Comparison of ENCODE assay signal across 22 cellular contexts in the genomic region with DNA sequence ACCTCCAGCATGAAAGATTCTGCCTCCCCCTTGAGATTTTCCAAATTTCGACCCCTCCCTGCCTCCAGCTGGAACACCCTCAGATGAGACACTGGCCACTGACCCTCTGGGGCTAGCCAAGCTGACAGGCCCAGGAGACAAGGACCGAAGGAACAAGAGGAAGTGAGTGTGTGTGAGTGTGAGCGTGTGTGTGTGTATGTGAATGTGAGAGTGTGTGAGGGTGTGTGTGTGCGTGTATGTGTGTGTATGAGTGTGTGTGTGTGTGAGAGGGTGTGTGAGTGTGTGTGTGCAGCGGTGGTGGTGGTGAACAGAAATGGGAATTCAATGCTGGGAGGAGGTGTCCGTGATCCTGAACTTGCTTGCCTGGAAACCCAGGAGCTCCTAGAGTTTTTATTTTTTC. TPM values are rescaled to one million over a fixed set of nuclear protein-coding genes. Genes with fewer than 3 reads are reported as not detected.
DNase-seq lines count a peak whose midpoint lies in the region; ATAC-seq, FAIRE-seq and TF ChIP-seq lines count a peak whose summit lies in the region.
"Had no signal": no experiment of that assay in that cellular context is flagged by ENCODE, and none has a peak within 500 bp of the region (broad histone marks: within the 10 kb centered on the region; RNA-seq: fewer than 3 reads in every experiment).

No MANE protein-coding gene starts in this region.

- H3K27ac ChIP-seq in BLaER1 (no peak overlapping the region), HEK293 (ENCODE audit: extremely low read depth, low read depth, low read length) (no peak overlapping the region), substantia nigra (ENCODE audit: low read depth, low read length, poor library complexity, severe bottlenecking) (no peak overlapping the region), pancreas (no peak overlapping the region)
- H3K27ac ChIP-seq: GM23248, Peyer's patch had no signal

- 72 to 87% methylated on average over 6 of the region's 6 CpGs for WGBS in pancreas, 2 donors

- no peaks in the 10 kb centered on the region for H4K20me1 ChIP-seq in BLaER1

- H3K4me3 ChIP-seq in BLaER1, result no peak overlapping the region
- H3K4me3 ChIP-seq in HEK293 (ENCODE audit: low read depth, low read length), result no peak overlapping the region
- no peak overlapping the region for H3K4me3 ChIP-seq in pancreas
- H3K4me3 ChIP-seq: GM23248, Peyer's patch had no signal

- DNase-seq in activated T-helper 2 cell treated with anti-CD3 and anti-CD28 coated beads, Interferon-gamma antibody, Interleukin-2, Interleukin-4, amounts not matched to agents 10 μg/mL and 5 μg/mL and 100 μg/mL, durations not matched to agents 14 hours and 24 hours and 36 hours (ENCODE audit: low spot score), result no peak
- no peak for DNase-seq in substantia nigra (lab: John Stamatoyannopoulos, UW)
- no peak for DNase-seq in OCI-M1 (lab: John Stamatoyannopoulos, UW)
- no peak for DNase-seq in head of caudate nucleus
- DNase-seq in pancreas, result no peak
- DNase-seq: ACHN; AML-193; Calu3; CD4-positive, CD25-positive, alpha-beta regulatory T cell; DMS79; GM23248; Kasumi-1; MM.1S; NCI-H1105 treated with DMSO at 0.1 percent for 48 hours; NCI-H187; NCI-H226; NCI-H524 treated with DMSO at 0.1 percent for 48 hours; Peyer's patch had no signal

- H3K9me3 Mint-ChIP-seq in activated T-helper 2 cell treated with anti-CD3 and anti-CD28 coated beads, Interferon-gamma antibody, Interleukin-2, Interleukin-4, amounts not matched to agents 10 μg/mL and 5 μg/mL and 100 μg/mL, durations not matched to agents 14 hours and 24 hours and 36 hours, result no peaks in the 10 kb centered on the region
- H3K9me3 Mint-ChIP-seq in nephron, result peaks cover 4% of the 10 kb centered on the region
- H3K9me3 Mint-ChIP-seq: CD4-positive, CD25-positive, alpha-beta regulatory T cell had no signal

- H3K36me3 ChIP-seq in BLaER1 (peaks cover 14% of the 10 kb centered on the region), HEK293 (ENCODE audit: control insufficient read depth in 2 of 2, insufficient read depth in 1 of 2, low read length in 2 of 2) (peaks cover 0 to 5% of the 10 kb centered on the region in 2 experiments; a peak in 2 of 3 replicates), pancreas (no peaks in the 10 kb centered on the region)
- H3K36me3 ChIP-seq: Peyer's patch had no signal

- peaks cover 2% of the 10 kb centered on the region for H3K27me3 Mint-ChIP-seq in activated T-helper 2 cell treated with anti-CD3 and anti-CD28 coated beads, Interferon-gamma antibody, Interleukin-2, Interleukin-4, amounts not matched to agents 10 μg/mL and 5 μg/mL and 100 μg/mL, durations not matched to agents 14 hours and 24 hours and 36 hours (ENCODE audit: low read depth)
- peaks cover 6% of the 10 kb centered on the region for H3K27me3 Mint-ChIP-seq in nephron (ENCODE audit: low read depth)

- H3K9me3 ChIP-seq in BLaER1, result no peaks in the 10 kb centered on the region
- no peaks in the 10 kb centered on the region for H3K9me3 ChIP-seq in HEK293 (ENCODE audit: control insufficient read depth, insufficient read depth, low read depth, low read length)
- no peaks in the 10 kb centered on the region for H3K9me3 ChIP-seq in pancreas
- H3K9me3 ChIP-seq: Peyer's patch had no signal

- no peak for FAIRE-seq in pancreas (lab: Jason Lieb, UNC)

- ATAC-seq in pancreas, result no peak
- ATAC-seq: Right ventricle myocardium inferior had no signal

- H3K4me1 ChIP-seq in BLaER1 (peaks cover 58% of the 10 kb centered on the region), HEK293 (ENCODE audit: control insufficient read depth, insufficient read depth, low read length) (no peaks in the 10 kb centered on the region), pancreas (no peaks in the 10 kb centered on the region)

- CTCF ChIA-PET in HEK293 (lab: Yijun Ruan, JAX), result interaction anchor here (0.7 to 1.7 kb wide), 4 partner anchors 11 to 148 kb away, joined by 3 to 7 read pairs (median 3); a partner anchor contains a TSS

- peak overlapping the region; percentile 89 for H3K4me2 ChIP-seq in BLaER1

- intact Hi-C loops in activated T-helper 2 cell treated with anti-CD3 and anti-CD28 coated beads, Interferon-gamma antibody, Interleukin-2, Interleukin-4, amounts not matched to agents 10 μg/mL and 5 μg/mL and 100 μg/mL, durations not matched to agents 14 hours and 24 hours and 36 hours (cut with micrococcal nuclease), result loop anchor here (10.0 kb wide), 1 partner anchor 147 kb away; a partner anchor contains a TSS
- intact Hi-C loops in head of caudate nucleus (cut with DNase I) (no loop called here), pancreas (cut with DNase I) (no loop called here)

- H3K4me3 Mint-ChIP-seq in activated T-helper 2 cell treated with anti-CD3 and anti-CD28 coated beads, Interferon-gamma antibody, Interleukin-2, Interleukin-4, amounts not matched to agents 10 μg/mL and 5 μg/mL and 100 μg/mL, durations not matched to agents 14 hours and 24 hours and 36 hours (ENCODE audit: low read depth), result peak overlapping the region; percentile 6
- H3K4me3 Mint-ChIP-seq in nephron, result peak overlapping the region; percentile 67 to 79 (median 77)
- H3K4me3 Mint-ChIP-seq: CD4-positive, CD25-positive, alpha-beta regulatory T cell had no signal

- no peak overlapping the region for H3K9ac ChIP-seq in BLaER1
- H3K9ac ChIP-seq: GM23248 had no signal

- peaks cover 19% of the 10 kb centered on the region for H3K4me1 Mint-ChIP-seq in activated T-helper 2 cell treated with anti-CD3 and anti-CD28 coated beads, Interferon-gamma antibody, Interleukin-2, Interleukin-4, amounts not matched to agents 10 μg/mL and 5 μg/mL and 100 μg/mL, durations not matched to agents 14 hours and 24 hours and 36 hours (ENCODE audit: low read depth)
- peaks cover 38% of the 10 kb centered on the region for H3K4me1 Mint-ChIP-seq in nephron

- POLR2A ChIA-PET in HEK293 (lab: Yijun Ruan, JAX), result no interaction called here

- no peaks in the 10 kb centered on the region for H3K27me3 ChIP-seq in BLaER1
- H3K27me3 ChIP-seq in pancreas, result no peaks in the 10 kb centered on the region
- H3K27me3 ChIP-seq: Peyer's patch had no signal

- H3K27ac Mint-ChIP-seq in activated T-helper 2 cell treated with anti-CD3 and anti-CD28 coated beads, Interferon-gamma antibody, Interleukin-2, Interleukin-4, amounts not matched to agents 10 μg/mL and 5 μg/mL and 100 μg/mL, durations not matched to agents 14 hours and 24 hours and 36 hours, result no peak overlapping the region
- H3K27ac Mint-ChIP-seq in nephron, result no peak overlapping the region

- TF ChIP-seq CTCF in HEK293 (tag by site-specific recombination; IDR thresholded peaks at IDR 0.05) (no peak), nephron (IDR thresholded peaks at IDR 0.05; ENCODE audit: unreplicated experiment in 3 of 3) (no peak), pancreas (IDR thresholded peaks at IDR 0.05) (no peak)

- H3K36me3 Mint-ChIP-seq in activated T-helper 2 cell treated with anti-CD3 and anti-CD28 coated beads, Interferon-gamma antibody, Interleukin-2, Interleukin-4, amounts not matched to agents 10 μg/mL and 5 μg/mL and 100 μg/mL, durations not matched to agents 14 hours and 24 hours and 36 hours (ENCODE audit: low read depth), result no peaks in the 10 kb centered on the region
- peaks cover 10% of the 10 kb centered on the region for H3K36me3 Mint-ChIP-seq in nephron (ENCODE audit: low read depth)

TF ChIP-seq in HEK293, 187 proteins besides CTCF, POLR2A, EP300 and RAD21 (continues in another document):
- TF ChIP-seq, protein P1, sequence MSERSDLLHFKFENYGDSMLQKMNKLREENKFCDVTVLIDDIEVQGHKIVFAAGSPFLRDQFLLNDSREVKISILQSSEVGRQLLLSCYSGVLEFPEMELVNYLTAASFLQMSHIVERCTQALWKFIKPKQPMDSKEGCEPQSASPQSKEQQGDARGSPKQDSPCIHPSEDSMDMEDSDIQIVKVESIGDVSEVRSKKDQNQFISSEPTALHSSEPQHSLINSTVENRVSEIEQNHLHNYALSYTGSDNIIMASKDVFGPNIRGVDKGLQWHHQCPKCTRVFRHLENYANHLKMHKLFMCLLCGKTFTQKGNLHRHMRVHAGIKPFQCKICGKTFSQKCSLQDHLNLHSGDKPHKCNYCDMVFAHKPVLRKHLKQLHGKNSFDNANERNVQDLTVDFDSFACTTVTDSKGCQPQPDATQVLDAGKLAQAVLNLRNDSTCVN (tag by site-specific recombination; optimal IDR thresholded peaks at IDR 0.05), result no peak
- TF ChIP-seq, protein P2, sequence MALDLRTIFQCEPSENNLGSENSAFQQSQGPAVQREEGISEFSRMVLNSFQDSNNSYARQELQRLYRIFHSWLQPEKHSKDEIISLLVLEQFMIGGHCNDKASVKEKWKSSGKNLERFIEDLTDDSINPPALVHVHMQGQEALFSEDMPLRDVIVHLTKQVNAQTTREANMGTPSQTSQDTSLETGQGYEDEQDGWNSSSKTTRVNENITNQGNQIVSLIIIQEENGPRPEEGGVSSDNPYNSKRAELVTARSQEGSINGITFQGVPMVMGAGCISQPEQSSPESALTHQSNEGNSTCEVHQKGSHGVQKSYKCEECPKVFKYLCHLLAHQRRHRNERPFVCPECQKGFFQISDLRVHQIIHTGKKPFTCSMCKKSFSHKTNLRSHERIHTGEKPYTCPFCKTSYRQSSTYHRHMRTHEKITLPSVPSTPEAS (tag by site-specific recombination; IDR thresholded peaks at IDR 0.05), result peak; percentile 98
- no peak for TF ChIP-seq ZNF302 (tag by site-specific recombination; IDR thresholded peaks at IDR 0.05; ENCODE audit: low read depth)

RNA-seq across cellular contexts. Expression of a gene that starts 13.8 kb away (rescaled TPM):
- total RNA-seq in activated T-helper 2 cell treated with anti-CD3 and anti-CD28 coated beads, Interferon-gamma antibody, Interleukin-2, Interleukin-4, amounts not matched to agents 10 μg/mL and 5 μg/mL and 100 μg/mL, durations not matched to agents 14 hours and 24 hours and 36 hours, result not detected in 2 replicates
- total RNA-seq in pancreas, result under 1 TPM in 5 of 6 donors, not detected in 1; 0.09 to 0.79 (median 0.25) TPM
- under 1 TPM; 0.53 to 0.61 TPM for polyA plus RNA-seq in pancreas
- total RNA-seq: Calu3; CD4-positive, CD25-positive, alpha-beta regulatory T cell; GM23248 had no signal
- polyA plus RNA-seq: CD4-positive, CD25-positive, alpha-beta regulatory T cell; GM23248 had no signal

RNA-seq across cellular contexts. Expression of a gene that starts 16.2 kb away (rescaled TPM):
- total RNA-seq in activated T-helper 2 cell treated with anti-CD3 and anti-CD28 coated beads, Interferon-gamma antibody, Interleukin-2, Interleukin-4, amounts not matched to agents 10 μg/mL and 5 μg/mL and 100 μg/mL, durations not matched to agents 14 hours and 24 hours and 36 hours, result 1.3 and 1.9 TPM in 2 replicates
- total RNA-seq in pancreas, result 10 to 100 TPM; 11.8 to 29.7 (median 15.2) TPM
- polyA plus RNA-seq in pancreas, result 10 to 100 TPM; 19.2 to 47.1 TPM
- total RNA-seq: CD4-positive, CD25-positive, alpha-beta regulatory T cell had no signal
- polyA plus RNA-seq: CD4-positive, CD25-positive, alpha-beta regulatory T cell had no signal

RNA-seq across cellular contexts. Expression of a gene that starts 22.0 kb away (rescaled TPM):
- total RNA-seq in activated T-helper 2 cell treated with anti-CD3 and anti-CD28 coated beads, Interferon-gamma antibody, Interleukin-2, Interleukin-4, amounts not matched to agents 10 μg/mL and 5 μg/mL and 100 μg/mL, durations not matched to agents 14 hours and 24 hours and 36 hours, result 3.6 and 5.0 TPM in 2 replicates
- 1 to 10 TPM; 4.1 to 8.0 (median 6.0) TPM for total RNA-seq in pancreas
- polyA plus RNA-seq in pancreas, result 10 to 100 TPM; 27.4 to 39.7 TPM

RNA-seq across cellular contexts. Expression of a gene that starts 22.4 kb away (rescaled TPM):
- 1.7 and 2.3 TPM in 2 replicates for total RNA-seq in activated T-helper 2 cell treated with anti-CD3 and anti-CD28 coated beads, Interferon-gamma antibody, Interleukin-2, Interleukin-4, amounts not matched to agents 10 μg/mL and 5 μg/mL and 100 μg/mL, durations not matched to agents 14 hours and 24 hours and 36 hours
- total RNA-seq in pancreas, result 1 to 10 TPM; 1.4 to 2.1 (median 1.6) TPM
- polyA plus RNA-seq in pancreas, result 1 to 10 TPM; 4.9 to 9.8 TPM

RNA-seq across cellular contexts. Expression of a gene that starts 27.2 kb away (rescaled TPM):
- total RNA-seq in activated T-helper 2 cell treated with anti-CD3 and anti-CD28 coated beads, Interferon-gamma antibody, Interleukin-2, Interleukin-4, amounts not matched to agents 10 μg/mL and 5 μg/mL and 100 μg/mL, durations not matched to agents 14 hours and 24 hours and 36 hours, result 5.9 and 7.7 TPM in 2 replicates
- 1 to 10 TPM; 4.7 to 6.5 (median 4.9) TPM for total RNA-seq in pancreas
- 10 to 100 TPM; 19.1 to 20.7 TPM for polyA plus RNA-seq in pancreas
